ENCODE assay signal across 8 cellular contexts in the genomic region with DNA sequence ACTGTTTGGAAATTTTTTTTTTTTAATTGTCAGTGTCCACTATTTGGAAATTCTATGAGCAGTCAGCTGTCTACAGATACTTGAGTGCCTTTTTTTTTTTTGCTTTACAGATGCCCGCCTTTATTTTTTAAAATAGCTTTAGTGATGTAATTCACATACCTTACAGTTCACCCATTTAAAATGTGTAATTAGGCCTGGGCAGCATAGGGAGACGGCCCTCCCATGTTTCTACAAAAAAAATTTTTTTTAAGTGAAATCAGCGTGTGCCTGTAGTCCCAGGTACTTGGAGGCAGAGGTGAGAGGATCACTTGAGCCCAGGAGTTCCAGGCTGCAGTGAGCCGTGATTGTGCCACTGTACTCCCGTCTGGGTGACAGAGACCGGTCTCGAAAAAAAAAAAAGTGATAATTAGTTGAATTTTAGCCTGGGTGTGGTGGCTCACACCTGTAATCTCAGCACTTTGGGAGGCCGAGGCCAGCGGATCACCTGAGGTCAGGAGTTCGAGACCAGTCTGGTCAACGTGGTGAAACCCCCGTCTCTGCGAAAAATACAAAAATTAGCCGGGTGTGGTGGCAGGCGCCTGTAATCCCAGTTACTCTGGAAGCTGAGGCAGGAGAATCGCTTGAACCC. TPM values are rescaled to one million over a fixed set of nuclear protein-coding genes. Genes with fewer than 3 reads are reported as not detected.
A peak's percentile ranks its signal among the peaks of the same experiment; 100 is the strongest.
DNase-seq lines count a peak whose midpoint lies in the region; ATAC-seq, FAIRE-seq and TF ChIP-seq lines count a peak whose summit lies in the region.

No MANE protein-coding gene starts in this region.

- intact Hi-C loops in A673 (cut with micrococcal nuclease; ENCODE audit: unreplicated experiment): no loop called here

- H3K9me3 ChIP-seq in A673 (ENCODE audit: low read depth, low read length, poor library complexity, severe bottlenecking): no peaks in the 10 kb centered on the region
- H3K9me3 ChIP-seq in HUES48 (ENCODE audit: control insufficient read depth, insufficient read depth, low read length): no peaks in the 10 kb centered on the region

- H3K27me3 Mint-ChIP-seq in mesothelial cell of epicardium (ENCODE audit: low read depth): no peaks in the 10 kb centered on the region

- H3K9ac ChIP-seq in HUES48 (ENCODE audit: low read depth, low read length): peak overlapping the region; percentile 96

- H3K9me3 Mint-ChIP-seq in mesothelial cell of epicardium: peaks cover 4% of the 10 kb centered on the region

- no peaks in the 10 kb centered on the region for H3K27me3 ChIP-seq in A673 (replicated peaks; ENCODE audit: insufficient read depth, low read depth, low read length, poor library complexity)
- H3K27me3 ChIP-seq in HUES48 (ENCODE audit: control insufficient read depth, insufficient read depth, low read length): no peaks in the 10 kb centered on the region
- H3K27me3 ChIP-seq in bronchial epithelial cell (ENCODE audit: control insufficient read depth, insufficient read depth, low read length): no peaks in the 10 kb centered on the region

- BruUV-seq in A673 (replicated peaks; lab: Mats Ljungman, UMichigan): no TSS peak

- POLR2A ChIA-PET in A673 (lab: Charles Lee; ENCODE audit: low non-redundant PET): interaction anchor here (0.7 kb wide), 1 partner anchor 177 kb away, joined by 4 read pairs; no protein-coding TSS in a partner anchor

- FAIRE-seq in bronchial epithelial cell (lab: Jason Lieb, UNC): no peak

- H3K4me3 Mint-ChIP-seq in mesothelial cell of epicardium: peak overlapping the region; percentile 94

- H3K4me1 ChIP-seq in A673 (ENCODE audit: insufficient read depth, low read length, poor library complexity, severe bottlenecking) (no peaks in the 10 kb centered on the region), HUES48 (ENCODE audit: control insufficient read depth, insufficient read depth, low read length) (peaks cover 14% of the 10 kb centered on the region; the same call in 1 of the 2 replicates)

- ATAC-seq in GM19397 (IDR thresholded peaks at IDR 0.05; ENCODE audit: unreplicated experiment) (no peak), GM21619 (IDR thresholded peaks at IDR 0.05; ENCODE audit: unreplicated experiment) (no peak)

- peak overlapping the region; percentile 96 for H3K27ac Mint-ChIP-seq in mesothelial cell of epicardium

- peak overlapping the region; percentile 99 for H3K27ac ChIP-seq in A673 (ENCODE audit: low read depth, low read length, poor library complexity, severe bottlenecking)
- H3K27ac ChIP-seq in HUES48 (ENCODE audit: low read depth, low read length): peak overlapping the region; percentile 100

- CTCF ChIA-PET in A673 (lab: Charles Lee): no interaction called here

- no peak for TF ChIP-seq CTCF in A673 (conservative IDR thresholded peaks at IDR 0.05; ENCODE audit: low read depth, low read length)
- no peak for TF ChIP-seq CTCF in bronchial epithelial cell (IDR thresholded peaks at IDR 0.05; ENCODE audit: insufficient read depth, low read length, severe bottlenecking)
- TF ChIP-seq CTCF in mesothelial cell of epicardium (IDR thresholded peaks at IDR 0.05; ENCODE audit: unreplicated experiment): no peak

- H3K4me3 ChIP-seq in A673 (ENCODE audit: low read depth, low read length, poor library complexity, severe bottlenecking) (peak overlapping the region; percentile 86), HUES48 (ENCODE audit: low read depth, low read length) (peak overlapping the region; percentile 76), bronchial epithelial cell (ENCODE audit: low read depth, low read length) (peak overlapping the region; percentile 49)

- DNase-seq in A673 (ENCODE audit: low spot score): no peak
- DNase-seq in bronchial epithelial cell (ENCODE audit: low read depth): peak; percentile 21
- DNase-seq in mesothelial cell of epicardium (ENCODE audit: low spot score in 2 of 2, unreplicated experiment in 2 of 2): no peak
- DNase-seq in NCI-H524 treated with DMSO at 0.1 percent for 48 hours (lab: John Stamatoyannopoulos, UW): no peak
- DNase-seq in SKM-1 (lab: John Stamatoyannopoulos, UW; ENCODE audit: unreplicated experiment): no peak

- no peaks in the 10 kb centered on the region for H3K36me3 ChIP-seq in A673 (ENCODE audit: insufficient read depth, low read length, poor library complexity, severe bottlenecking)
- no peaks in the 10 kb centered on the region for H3K36me3 ChIP-seq in HUES48 (ENCODE audit: control insufficient read depth, insufficient read depth, low read length)
- H3K36me3 ChIP-seq in bronchial epithelial cell (ENCODE audit: control insufficient read depth, insufficient read depth, low read length): no peaks in the 10 kb centered on the region

- H3K36me3 Mint-ChIP-seq in mesothelial cell of epicardium: peaks cover 7% of the 10 kb centered on the region

- peaks cover 19% of the 10 kb centered on the region for H3K4me1 Mint-ChIP-seq in mesothelial cell of epicardium

RNA-seq across cellular contexts. Expression of a gene that starts 1.5 kb away (rescaled TPM):
- total RNA-seq in A673 (2021) (29.5 and 32.1 TPM in 2 replicates), bronchial epithelial cell (54.2 and 63.8 TPM in 2 replicates), mesothelial cell of epicardium (29.1 to 39.0 TPM (median 32.4 TPM) in 3 replicates)
